8 cellular contexts compared by ENCODE assay signal in genomic region chr12:8396225-8397071, GRCh38.
DNase-seq lines count a peak whose midpoint lies in the region; ATAC-seq and TF ChIP-seq lines count a peak whose summit lies in the region.
"Not testable (repeated sequence)": the region's sequence is repeated elsewhere in the genome, so short reads cannot be mapped to it uniquely, and the experiment has no call there.

No MANE protein-coding gene starts in this region.

- TF ChIP-seq CTCF in AG04449 (IDR thresholded peaks at IDR 0.05; ENCODE audit: insufficient read depth, low read length, missing control alignments): peak; percentile 56

- peak; percentile 70 for ATAC-seq in GM19035 (IDR thresholded peaks at IDR 0.05; ENCODE audit: unreplicated experiment)

- POLR2A ChIA-PET in AG04449 (lab: Yijun Ruan, JAX): not testable (repeated sequence)

- CTCF ChIA-PET in AG04449 (lab: Yijun Ruan, JAX): interaction anchor here (0.6 kb wide), 1 partner anchor 596 kb away, joined by 3 read pairs; no protein-coding TSS in a partner anchor

- peak overlapping the region; percentile 46 for H3K4me3 ChIP-seq in AG04449 (ENCODE audit: low read depth, low read length)

- DNase-seq in AG04449 (ENCODE audit: low read depth, low spot score): not testable (repeated sequence)
- peak; percentile 13 for DNase-seq in NCI-H1048 (lab: John Stamatoyannopoulos, UW)
- peak; percentile 29 for DNase-seq in T-helper 22 cell (ENCODE audit: low read depth)
- peak; percentile 74 for DNase-seq in activated naive CD4-positive, alpha-beta T cell treated with Interleukin-2 at 50 U/mL for 16 hours
- DNase-seq in fibroblast of peridontal ligament (ENCODE audit: extremely low read depth): peak; percentile 10
- peak; percentile 41 for DNase-seq in midbrain (lab: John Stamatoyannopoulos, UW)
- peak; percentile 66 for DNase-seq in stimulated activated CD4-positive, alpha-beta T cell treated with anti-CD3 and anti-CD28 coated beads, Interleukin-4, amount 100 ng/mL, for 24 hours
